In genomic region chr15:58528197-58528870, GRCh38 we compare ENCODE assay signal across 11 cellular contexts.
DNase-seq lines count a peak whose midpoint lies in the region; ATAC-seq and TF ChIP-seq lines count a peak whose summit lies in the region.
"Had no signal": no experiment of that assay in that cellular context is flagged by ENCODE, and none has a peak within 500 bp of the region (broad histone marks: within the 10 kb centered on the region; RNA-seq: fewer than 3 reads in every experiment).

No MANE protein-coding gene starts in this region.

- ATAC-seq in activated naive CD8-positive, alpha-beta T cell treated with anti-CD3 and anti-CD28 coated beads, Interleukin-2, amount 10 ng/mL, durations not matched to agents 7 days and 5 days (ENCODE audit: low read depth) = no peak
- ATAC-seq in HG03045 (IDR thresholded peaks at IDR 0.05; ENCODE audit: unreplicated experiment) = no peak

- H2AK5ac ChIP-seq in mesenchymal stem cell (ENCODE audit: low read length, severe bottlenecking) = peak overlapping the region; percentile 38

- H3K4ac ChIP-seq in mesenchymal stem cell (ENCODE audit: low read depth in 1 of 2, low read length in 2 of 2) = no peak overlapping the region

- peak overlapping the region in 1 of 2 experiments; percentile 49 for H2BK12ac ChIP-seq in mesenchymal stem cell (ENCODE audit: low read length in 2 of 2)

- H3K4me3 ChIP-seq in fibroblast of villous mesenchyme (ENCODE audit: low read depth, low read length) = no peak overlapping the region
- no peak overlapping the region for H3K4me3 ChIP-seq in mesenchymal stem cell (ENCODE audit: insufficient read depth in 1 of 2, low read depth in 1 of 2, low read length in 2 of 2)
- H3K4me3 ChIP-seq: skin epidermis had no signal

- no peak for TF ChIP-seq CTCF in fibroblast of villous mesenchyme (IDR thresholded peaks at IDR 0.05; ENCODE audit: insufficient read depth, low read depth, low read length)

- H3K27ac ChIP-seq in mesenchymal stem cell (ENCODE audit: low read length, poor library complexity, severe bottlenecking) = peak overlapping the region; percentile 78
- H3K27ac ChIP-seq: KMS-11 had no signal

- H3K4me3 Mint-ChIP-seq in activated naive CD8-positive, alpha-beta T cell treated with anti-CD3 and anti-CD28 coated beads, Interleukin-2, amount 10 ng/mL, durations not matched to agents 7 days and 5 days = no peak overlapping the region
- H3K4me3 Mint-ChIP-seq in activated naive CD8-positive, alpha-beta T cell treated with anti-CD3 and anti-CD28 coated beads for 36 hours = no peak overlapping the region

- no peak overlapping the region for H3K9ac ChIP-seq in mesenchymal stem cell (ENCODE audit: low read length)
- H3K9ac ChIP-seq: KMS-11 had no signal

- H3K9me3 Mint-ChIP-seq in activated naive CD8-positive, alpha-beta T cell treated with anti-CD3 and anti-CD28 coated beads, Interleukin-2, amount 10 ng/mL, durations not matched to agents 7 days and 5 days = peaks cover 2% of the 10 kb centered on the region
- no peaks in the 10 kb centered on the region for H3K9me3 Mint-ChIP-seq in activated naive CD8-positive, alpha-beta T cell treated with anti-CD3 and anti-CD28 coated beads for 36 hours

- H3K27me3 Mint-ChIP-seq in activated naive CD8-positive, alpha-beta T cell treated with anti-CD3 and anti-CD28 coated beads, Interleukin-2, amount 10 ng/mL, durations not matched to agents 7 days and 5 days = no peaks in the 10 kb centered on the region
- H3K27me3 Mint-ChIP-seq in activated naive CD8-positive, alpha-beta T cell treated with anti-CD3 and anti-CD28 coated beads for 36 hours = no peaks in the 10 kb centered on the region

- peak overlapping the region in 1 of 2 experiments; percentile 38 for H3K18ac ChIP-seq in mesenchymal stem cell (ENCODE audit: low read depth in 1 of 2, low read length in 2 of 2)

- H3K9me3 ChIP-seq in mesenchymal stem cell (ENCODE audit: control insufficient read depth, low read length) = no peaks in the 10 kb centered on the region

- POLR2A ChIA-PET in activated naive CD8-positive, alpha-beta T cell treated with anti-CD3 and anti-CD28 coated beads, Interleukin-2, amount 10 ng/mL, durations not matched to agents 7 days and 5 days (lab: Charles Lee) = interaction anchor here (1.4 kb wide), 1 partner anchor 8 kb away, joined by 4 read pairs; no protein-coding TSS in a partner anchor

- 88% methylated on average over 9 of the region's 12 CpGs for WGBS in mesenchymal stem cell

- no peak overlapping the region for H3K4me2 ChIP-seq in mesenchymal stem cell (ENCODE audit: low read length, poor library complexity, severe bottlenecking)
- H3K4me2 ChIP-seq: KMS-11 had no signal

- no peaks in the 10 kb centered on the region for H3K36me3 ChIP-seq in mesenchymal stem cell (ENCODE audit: control insufficient read depth in 1 of 2, insufficient read depth in 2 of 2, low read depth in 1 of 2, low read length in 2 of 2)

- H3K4me1 Mint-ChIP-seq in activated naive CD8-positive, alpha-beta T cell treated with anti-CD3 and anti-CD28 coated beads, Interleukin-2, amount 10 ng/mL, durations not matched to agents 7 days and 5 days = no peaks in the 10 kb centered on the region
- no peaks in the 10 kb centered on the region for H3K4me1 Mint-ChIP-seq in activated naive CD8-positive, alpha-beta T cell treated with anti-CD3 and anti-CD28 coated beads for 36 hours

- peaks cover 14% of the 10 kb centered on the region for H3K4me1 ChIP-seq in mesenchymal stem cell (ENCODE audit: control insufficient read depth, insufficient read depth, low read depth, low read length)

- no peak overlapping the region for H4K8ac ChIP-seq in mesenchymal stem cell (ENCODE audit: low read length)

- H2AFZ ChIP-seq in mesenchymal stem cell (ENCODE audit: low read depth, low read length) = no peak overlapping the region

- no peak overlapping the region for H3K14ac ChIP-seq in mesenchymal stem cell (ENCODE audit: low read length in 2 of 2)

- peaks cover 9% of the 10 kb centered on the region for H3K36me3 Mint-ChIP-seq in activated naive CD8-positive, alpha-beta T cell treated with anti-CD3 and anti-CD28 coated beads, Interleukin-2, amount 10 ng/mL, durations not matched to agents 7 days and 5 days
- H3K36me3 Mint-ChIP-seq in activated naive CD8-positive, alpha-beta T cell treated with anti-CD3 and anti-CD28 coated beads for 36 hours = peaks cover 1% of the 10 kb centered on the region

- peak overlapping the region; percentile 8 for H3K27ac Mint-ChIP-seq in activated naive CD8-positive, alpha-beta T cell treated with anti-CD3 and anti-CD28 coated beads, Interleukin-2, amount 10 ng/mL, durations not matched to agents 7 days and 5 days
- no peak overlapping the region for H3K27ac Mint-ChIP-seq in activated naive CD8-positive, alpha-beta T cell treated with anti-CD3 and anti-CD28 coated beads for 36 hours

- no peak overlapping the region for H4K91ac ChIP-seq in mesenchymal stem cell (ENCODE audit: low read length)

- H2BK5ac ChIP-seq in mesenchymal stem cell (ENCODE audit: low read depth, low read length, poor library complexity, severe bottlenecking) = peak overlapping the region; percentile 92

- no peaks in the 10 kb centered on the region for H3K79me1 ChIP-seq in mesenchymal stem cell (replicated peaks; ENCODE audit: low read length, poor library complexity, severe bottlenecking)

- no peak overlapping the region for H2BK120ac ChIP-seq in mesenchymal stem cell (ENCODE audit: low read depth, low read length)

- peaks cover 0 to 7% of the 10 kb centered on the region in 2 experiments for H3K27me3 ChIP-seq in mesenchymal stem cell (ENCODE audit: control insufficient read depth in 1 of 2, insufficient read depth in 1 of 2, low read length in 2 of 2)

- no peak for DNase-seq in activated naive CD8-positive, alpha-beta T cell treated with anti-CD3 and anti-CD28 coated beads, Interleukin-2, amount 10 ng/mL, durations not matched to agents 7 days and 5 days
- DNase-seq in activated naive CD8-positive, alpha-beta T cell treated with anti-CD3 and anti-CD28 coated beads for 36 hours = no peak
- DNase-seq in fibroblast of villous mesenchyme (ENCODE audit: low read depth) = peak; percentile 56
- peak; percentile 21 for DNase-seq in mesenchymal stem cell
- DNase-seq in DMS79 treated with DMSO at 0.1 percent for 48 hours (lab: John Stamatoyannopoulos, UW) = no peak
- no peak for DNase-seq in NCI-H345 treated with DMSO at 0.1 percent for 48 hours (lab: John Stamatoyannopoulos, UW; ENCODE audit: unreplicated experiment)
- DNase-seq in superior temporal gyrus (ENCODE audit: extremely low spot score) = no peak
- DNase-seq: GDM1 had no signal

- H2BK15ac ChIP-seq in mesenchymal stem cell (ENCODE audit: low read depth, poor library complexity, severe bottlenecking) = no peak overlapping the region

- H3K23ac ChIP-seq in mesenchymal stem cell (ENCODE audit: low read length in 2 of 2) = no peak overlapping the region

Comparison
In these comparisons a context has a peak if more than half of its experiments do, and no peak if none do; other contexts are left out.
1. DNase-seq: peak in fibroblast of villous mesenchyme (single experiment) and mesenchymal stem cell (single experiment); none in activated naive CD8-positive, alpha-beta T cell treated with anti-CD3 and anti-CD28 coated beads, Interleukin-2, amount 10 ng/mL, durations not matched to agents 7 days and 5 days (single experiment), activated naive CD8-positive, alpha-beta T cell treated with anti-CD3 and anti-CD28 coated beads for 36 hours (single experiment), DMS79 treated with DMSO at 0.1 percent for 48 hours (single experiment), NCI-H345 treated with DMSO at 0.1 percent for 48 hours (single experiment) and superior temporal gyrus (single experiment).